Comparison of ENCODE assay signal across 1 cellular context in genomic region chrX:23511783-23512182, GRCh38.
TF ChIP-seq lines count a peak whose summit lies in the region.

No MANE protein-coding gene starts in this region.

TF ChIP-seq in SK-N-SH, 30 proteins besides CTCF, POLR2A, EP300 and RAD21 (continued from another document):
- TF ChIP-seq NFIC (IDR thresholded peaks at IDR 0.05; ENCODE audit: borderline replicate concordance) = no peak
- no peak for TF ChIP-seq RCOR1 (IDR thresholded peaks at IDR 0.05; ENCODE audit: low read length)
- TF ChIP-seq, protein P1, sequence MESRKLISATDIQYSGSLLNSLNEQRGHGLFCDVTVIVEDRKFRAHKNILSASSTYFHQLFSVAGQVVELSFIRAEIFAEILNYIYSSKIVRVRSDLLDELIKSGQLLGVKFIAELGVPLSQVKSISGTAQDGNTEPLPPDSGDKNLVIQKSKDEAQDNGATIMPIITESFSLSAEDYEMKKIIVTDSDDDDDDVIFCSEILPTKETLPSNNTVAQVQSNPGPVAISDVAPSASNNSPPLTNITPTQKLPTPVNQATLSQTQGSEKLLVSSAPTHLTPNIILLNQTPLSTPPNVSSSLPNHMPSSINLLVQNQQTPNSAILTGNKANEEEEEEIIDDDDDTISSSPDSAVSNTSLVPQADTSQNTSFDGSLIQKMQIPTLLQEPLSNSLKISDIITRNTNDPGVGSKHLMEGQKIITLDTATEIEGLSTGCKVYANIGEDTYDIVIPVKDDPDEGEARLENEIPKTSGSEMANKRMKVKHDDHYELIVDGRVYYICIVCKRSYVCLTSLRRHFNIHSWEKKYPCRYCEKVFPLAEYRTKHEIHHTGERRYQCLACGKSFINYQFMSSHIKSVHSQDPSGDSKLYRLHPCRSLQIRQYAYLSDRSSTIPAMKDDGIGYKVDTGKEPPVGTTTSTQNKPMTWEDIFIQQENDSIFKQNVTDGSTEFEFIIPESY (IDR thresholded peaks at IDR 0.05; ENCODE audit: borderline replicate concordance, low read depth) = no peak
